Comparison of ENCODE assay signal across 5 cellular contexts in genomic region chr19:16668702-16669101, GRCh38. TPM values are rescaled to one million over a fixed set of nuclear protein-coding genes. Genes with fewer than 3 reads are reported as not detected.
"Had no signal": no experiment of that assay in that cellular context is flagged by ENCODE, and none has a peak within 500 bp of the region (broad histone marks: within the 10 kb centered on the region; RNA-seq: fewer than 3 reads in every experiment).

No MANE protein-coding gene starts in this region.

RNA-seq across cellular contexts. Expression of gene NWD1, which starts 50.9 kb away (rescaled TPM):
- total RNA-seq: GM23248, H1, H7, H9, HFFc6 had no signal
- polyA plus RNA-seq: GM23248 had no signal
